In genomic region chr7:45001826-45002225, GRCh38 we compare ENCODE assay signal across 11 cellular contexts. TPM values are rescaled to one million over a fixed set of nuclear protein-coding genes. Genes with fewer than 3 reads are reported as not detected.
DNase-seq lines count a peak whose midpoint lies in the region; ATAC-seq and TF ChIP-seq lines count a peak whose summit lies in the region.
"Had no signal": no experiment of that assay in that cellular context is flagged by ENCODE, and none has a peak within 500 bp of the region (broad histone marks: within the 10 kb centered on the region; RNA-seq: fewer than 3 reads in every experiment).

No MANE protein-coding gene starts in this region.

- no peaks in the 10 kb centered on the region for H3K9me3 Mint-ChIP-seq in activated CD8-positive, alpha-beta memory T cell treated with anti-CD3 and anti-CD28 coated beads, Interleukin-2, amount 10 ng/mL, durations not matched to agents 7 days and 5 days (ENCODE audit: low read depth)
- no peaks in the 10 kb centered on the region for H3K9me3 Mint-ChIP-seq in activated CD4-positive, alpha-beta memory T cell treated with anti-CD3 and anti-CD28 coated beads for 36 hours
- H3K9me3 Mint-ChIP-seq in stimulated activated naive B cell treated with anti-CD40 and anti-IgM and Interleukin-4, amounts not matched to agents 10 μg/mL and 1 μg/mL and 100 μg/mL, for 72 hours: no peaks in the 10 kb centered on the region

- H3K4me1 Mint-ChIP-seq in activated CD8-positive, alpha-beta memory T cell treated with anti-CD3 and anti-CD28 coated beads, Interleukin-2, amount 10 ng/mL, durations not matched to agents 7 days and 5 days: peaks cover 53% of the 10 kb centered on the region
- peaks cover 50% of the 10 kb centered on the region for H3K4me1 Mint-ChIP-seq in activated CD4-positive, alpha-beta memory T cell treated with anti-CD3 and anti-CD28 coated beads for 36 hours (ENCODE audit: low read depth)
- H3K4me1 Mint-ChIP-seq in stimulated activated naive B cell treated with anti-CD40 and anti-IgM and Interleukin-4, amounts not matched to agents 10 μg/mL and 1 μg/mL and 100 μg/mL, for 72 hours: peaks cover 26 to 67% of the 10 kb centered on the region in 2 donors

- H3K9me2 ChIP-seq in hepatocyte (replicated peaks; ENCODE audit: insufficient read depth): no peaks in the 10 kb centered on the region

- 63% methylated on average over 2 of the region's 2 CpGs for WGBS in hepatocyte (ENCODE audit: low lambda C conversion rate, missing lambda C conversion rate)

- no peak for ATAC-seq in activated CD8-positive, alpha-beta memory T cell treated with anti-CD3 and anti-CD28 coated beads, Interleukin-2, amount 10 ng/mL, durations not matched to agents 7 days and 5 days
- no peak for ATAC-seq in stimulated activated naive B cell treated with anti-CD40 and anti-IgM and Interleukin-4, amounts not matched to agents 10 μg/mL and 1 μg/mL and 100 μg/mL, for 72 hours (replicated peaks)
- ATAC-seq in HG02970 (IDR thresholded peaks at IDR 0.05; ENCODE audit: low FRiP score, unreplicated experiment): no peak

- H3K27me3 ChIP-seq in hepatocyte (no peaks in the 10 kb centered on the region), SJCRH30 (no peaks in the 10 kb centered on the region)
- H3K27me3 ChIP-seq: Peyer's patch had no signal

- no peak for TF ChIP-seq CTCF in hepatocyte (IDR thresholded peaks at IDR 0.05; ENCODE audit: poor library complexity)

- H3K27ac ChIP-seq in hepatocyte: peak overlapping the region; percentile 93
- H3K27ac ChIP-seq in SJCRH30: no peak overlapping the region

- intact Hi-C loops in activated CD4-positive, alpha-beta memory T cell treated with anti-CD3 and anti-CD28 coated beads for 36 hours (cut with micrococcal nuclease): loop anchor here (1.0 to 2.0 kb wide), 4 partner anchors 25 to 801 kb away; partner anchors contain the start of genes OGDH, TBRG4 and YKT6

- peak overlapping the region; percentile 17 for H3K4me3 Mint-ChIP-seq in activated CD8-positive, alpha-beta memory T cell treated with anti-CD3 and anti-CD28 coated beads, Interleukin-2, amount 10 ng/mL, durations not matched to agents 7 days and 5 days
- H3K4me3 Mint-ChIP-seq in activated CD4-positive, alpha-beta memory T cell treated with anti-CD3 and anti-CD28 coated beads for 36 hours: peak overlapping the region; percentile 83
- H3K4me3 Mint-ChIP-seq in stimulated activated naive B cell treated with anti-CD40 and anti-IgM and Interleukin-4, amounts not matched to agents 10 μg/mL and 1 μg/mL and 100 μg/mL, for 72 hours: peak overlapping the region; percentile 89 to 91

- peaks cover 62% of the 10 kb centered on the region for H3K79me2 ChIP-seq in hepatocyte

- H3K4me2 ChIP-seq in hepatocyte: peak overlapping the region; percentile 85

- H2AFZ ChIP-seq in hepatocyte: no peak overlapping the region

- peaks cover 29% of the 10 kb centered on the region for H3K36me3 Mint-ChIP-seq in activated CD8-positive, alpha-beta memory T cell treated with anti-CD3 and anti-CD28 coated beads, Interleukin-2, amount 10 ng/mL, durations not matched to agents 7 days and 5 days
- peaks cover 27% of the 10 kb centered on the region for H3K36me3 Mint-ChIP-seq in activated CD4-positive, alpha-beta memory T cell treated with anti-CD3 and anti-CD28 coated beads for 36 hours
- H3K36me3 Mint-ChIP-seq in stimulated activated naive B cell treated with anti-CD40 and anti-IgM and Interleukin-4, amounts not matched to agents 10 μg/mL and 1 μg/mL and 100 μg/mL, for 72 hours: peaks cover 30 to 36% of the 10 kb centered on the region in 2 donors

- no peaks in the 10 kb centered on the region for H4K20me1 ChIP-seq in hepatocyte (ENCODE audit: insufficient read depth, poor library complexity, severe bottlenecking)

- H3K36me3 ChIP-seq in hepatocyte (replicated peaks; ENCODE audit: insufficient read depth, low read depth) (no peaks in the 10 kb centered on the region), SJCRH30 (no peaks in the 10 kb centered on the region; the same call in 1 of the 2 replicates)
- H3K36me3 ChIP-seq: Peyer's patch had no signal

- CTCF ChIA-PET in activated CD8-positive, alpha-beta memory T cell treated with anti-CD3 and anti-CD28 coated beads, Interleukin-2, amount 10 ng/mL, durations not matched to agents 7 days and 5 days (lab: Charles Lee): interaction anchor here (0.6 to 4.4 kb wide), 14 partner anchors 12 to 134 kb away, joined by 3 to 29 read pairs (median 4); partner anchors contain the start of genes MYO1G and PURB
- CTCF ChIA-PET in activated CD4-positive, alpha-beta memory T cell treated with anti-CD3 and anti-CD28 coated beads for 36 hours (lab: Charles Lee): interaction anchor here (0.9 to 6.3 kb wide), 15 partner anchors 10 to 135 kb away, joined by 3 to 46 read pairs (median 6); partner anchors contain the start of gene MYO1G

- H3K27me3 Mint-ChIP-seq in activated CD8-positive, alpha-beta memory T cell treated with anti-CD3 and anti-CD28 coated beads, Interleukin-2, amount 10 ng/mL, durations not matched to agents 7 days and 5 days: no peaks in the 10 kb centered on the region
- H3K27me3 Mint-ChIP-seq in activated CD4-positive, alpha-beta memory T cell treated with anti-CD3 and anti-CD28 coated beads for 36 hours: no peaks in the 10 kb centered on the region
- H3K27me3 Mint-ChIP-seq in stimulated activated naive B cell treated with anti-CD40 and anti-IgM and Interleukin-4, amounts not matched to agents 10 μg/mL and 1 μg/mL and 100 μg/mL, for 72 hours: no peaks in the 10 kb centered on the region

- DNase-seq in activated CD8-positive, alpha-beta memory T cell treated with anti-CD3 and anti-CD28 coated beads, Interleukin-2, amount 10 ng/mL, durations not matched to agents 7 days and 5 days: no peak
- no peak for DNase-seq in activated CD8-positive, alpha-beta memory T cell treated with anti-CD3 and anti-CD28 coated beads, Interleukin-2, amount 50 U/mL, for 4 hours
- no peak for DNase-seq in activated CD4-positive, alpha-beta memory T cell treated with anti-CD3 and anti-CD28 coated beads for 36 hours
- no peak for DNase-seq in hepatocyte (ENCODE audit: low spot score)
- no peak for DNase-seq in stimulated activated naive B cell treated with anti-CD40 and anti-IgM and Interleukin-4, amounts not matched to agents 10 μg/mL and 1 μg/mL and 100 μg/mL, for 72 hours
- DNase-seq in NCI-H2171 (lab: John Stamatoyannopoulos, UW): no peak
- DNase-seq in SJCRH30: no peak
- DNase-seq: AML-193, midbrain had no signal

- H3K9me3 ChIP-seq in hepatocyte (ENCODE audit: low read depth): no peaks in the 10 kb centered on the region
- H3K9me3 ChIP-seq in SJCRH30 (replicated peaks): no peaks in the 10 kb centered on the region
- H3K9me3 ChIP-seq: Peyer's patch had no signal

- H3K4me1 ChIP-seq in hepatocyte (ENCODE audit: insufficient read depth) (peaks cover 13% of the 10 kb centered on the region), SJCRH30 (peaks cover 5% of the 10 kb centered on the region)

- no peak overlapping the region for H3K4me3 ChIP-seq in hepatocyte
- no peak overlapping the region for H3K4me3 ChIP-seq in SJCRH30

- POLR2A ChIA-PET in activated CD4-positive, alpha-beta memory T cell treated with anti-CD3 and anti-CD28 coated beads for 36 hours (lab: Charles Lee): interaction anchor here (0.6 to 7.5 kb wide), 20 partner anchors 9 to 419 kb away, joined by 3 to 208 read pairs (median 4); partner anchors contain the start of genes MYO1G and TBRG4

- peak overlapping the region; percentile 6 for H3K27ac Mint-ChIP-seq in activated CD8-positive, alpha-beta memory T cell treated with anti-CD3 and anti-CD28 coated beads, Interleukin-2, amount 10 ng/mL, durations not matched to agents 7 days and 5 days
- H3K27ac Mint-ChIP-seq in activated CD4-positive, alpha-beta memory T cell treated with anti-CD3 and anti-CD28 coated beads for 36 hours: peak overlapping the region; percentile 94
- peak overlapping the region; percentile 95 for H3K27ac Mint-ChIP-seq in stimulated activated naive B cell treated with anti-CD40 and anti-IgM and Interleukin-4, amounts not matched to agents 10 μg/mL and 1 μg/mL and 100 μg/mL, for 72 hours

RNA-seq across cellular contexts. Expression of gene CCM2, which starts 1.8 kb away (rescaled TPM):
- 100 to 1,000 TPM in 1 of 2 experiments, 10 to 100 TPM in 1; 87.5 to 113 TPM for total RNA-seq in activated CD8-positive, alpha-beta memory T cell treated with anti-CD3 and anti-CD28 coated beads, Interleukin-2, amount 10 ng/mL, durations not matched to agents 7 days and 5 days
- total RNA-seq in activated CD4-positive, alpha-beta memory T cell treated with anti-CD3 and anti-CD28 coated beads for 36 hours: 10 to 100 TPM; 85.2 to 89.6 TPM
- total RNA-seq in hepatocyte: 31.6 and 32.2 TPM in 2 replicates
- polyA plus RNA-seq in hepatocyte: 53.8 and 57.1 TPM in 2 replicates
- 26.2 and 28.3 TPM in 2 replicates for total RNA-seq in SJCRH30 (2014; rRNA removed; shearing (Covaris generic))

RNA-seq across cellular contexts. Expression of gene MYO1G, which starts 23.0 kb away (rescaled TPM):
- 100 to 1,000 TPM; 502 to 567 TPM for total RNA-seq in activated CD8-positive, alpha-beta memory T cell treated with anti-CD3 and anti-CD28 coated beads, Interleukin-2, amount 10 ng/mL, durations not matched to agents 7 days and 5 days
- total RNA-seq in activated CD4-positive, alpha-beta memory T cell treated with anti-CD3 and anti-CD28 coated beads for 36 hours: 100 to 1,000 TPM; 429 to 436 TPM
- total RNA-seq in hepatocyte: 0.03 TPM in 1 of 2 replicates, not detected in the other
- polyA plus RNA-seq in hepatocyte: 0.10 TPM in 1 of 2 replicates, not detected in the other
- total RNA-seq in SJCRH30 (2014; rRNA removed; shearing (Covaris generic)): 0.30 and 0.33 TPM in 2 replicates

Comparison
In these comparisons a context has a peak if more than half of its experiments do, and no peak if none do; other contexts are left out.
1. H3K27ac Mint-ChIP-seq: peak in every context shown above with its lines; median percentile 95 in stimulated activated naive B cell treated with anti-CD40 and anti-IgM and Interleukin-4, amounts not matched to agents 10 μg/mL and 1 μg/mL and 100 μg/mL, for 72 hours; 94 in activated CD4-positive, alpha-beta memory T cell treated with anti-CD3 and anti-CD28 coated beads for 36 hours; 6 in activated CD8-positive, alpha-beta memory T cell treated with anti-CD3 and anti-CD28 coated beads, Interleukin-2, amount 10 ng/mL, durations not matched to agents 7 days and 5 days.
2. H3K4me3 Mint-ChIP-seq: peak in every context shown above with its lines; median percentile 90 in stimulated activated naive B cell treated with anti-CD40 and anti-IgM and Interleukin-4, amounts not matched to agents 10 μg/mL and 1 μg/mL and 100 μg/mL, for 72 hours; 83 in activated CD4-positive, alpha-beta memory T cell treated with anti-CD3 and anti-CD28 coated beads for 36 hours; 17 in activated CD8-positive, alpha-beta memory T cell treated with anti-CD3 and anti-CD28 coated beads, Interleukin-2, amount 10 ng/mL, durations not matched to agents 7 days and 5 days.
3. RNA of gene MYO1G, which starts 23.0 kb away (total RNA-seq): 502 to 567 TPM in activated CD8-positive, alpha-beta memory T cell treated with anti-CD3 and anti-CD28 coated beads, Interleukin-2, amount 10 ng/mL, durations not matched to agents 7 days and 5 days and 429 to 436 TPM in activated CD4-positive, alpha-beta memory T cell treated with anti-CD3 and anti-CD28 coated beads for 36 hours; 0.30 to 0.33 TPM in SJCRH30 and 0.03 TPM in hepatocyte; every median in the first group is over 100 times any median in the second.